1 cellular context compared by ENCODE assay signal in the genomic region with DNA sequence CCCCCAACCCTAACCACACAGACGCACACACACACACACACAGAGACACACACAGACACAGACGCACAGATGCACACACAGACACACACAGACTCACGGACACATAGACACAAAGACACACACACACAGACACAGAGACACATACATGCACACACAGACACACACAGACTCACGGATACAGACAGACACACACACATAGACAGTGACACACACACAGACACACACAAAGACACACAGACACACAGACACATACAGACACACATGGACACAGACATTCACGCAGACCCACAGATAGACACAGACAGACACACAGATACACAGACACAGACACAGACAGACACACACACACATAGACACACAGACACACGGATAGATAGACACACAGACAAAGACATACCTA.
TF ChIP-seq lines count a peak whose summit lies in the region.

No MANE protein-coding gene starts in this region.

TF ChIP-seq in HepG2, 621 proteins besides CTCF, POLR2A, EP300 and RAD21:
- TF ChIP-seq CENPBD1 (CRISPR knock-in tag; IDR thresholded peaks at IDR 0.05; ENCODE audit: borderline replicate concordance, low read depth) (no peak), FOXA1 (IDR thresholded peaks at IDR 0.05) (0 out of 2 replicates have a peak, but pooled peaks have one; percentile 2), FOXA1 (CRISPR knock-in tag; IDR thresholded peaks at IDR 0.05) (no peak), ATF2 (CRISPR knock-in tag; IDR thresholded peaks at IDR 0.05) (no peak), SP1 (IDR thresholded peaks at IDR 0.05) (0 out of 2 replicates have a peak, but pooled peaks have one; percentile 7), SP1 (CRISPR knock-in tag; IDR thresholded peaks at IDR 0.05) (no peak), ZNF646 (CRISPR knock-in tag; IDR thresholded peaks at IDR 0.05) (peak; percentile 81; the same call in 1 of the 2 replicates), WIZ (CRISPR knock-in tag; IDR thresholded peaks at IDR 0.05) (no peak), MEIS2 (CRISPR knock-in tag; IDR thresholded peaks at IDR 0.05) (no peak), IKZF1 (IDR thresholded peaks at IDR 0.05) (peak; percentile 38; the same call in 1 of the 2 replicates)
